In genomic region chr10:97463363-97464132, GRCh38 we compare ENCODE assay signal across 1 cellular context.
A peak's percentile ranks its signal among the peaks of the same experiment; 100 is the strongest.
TF ChIP-seq lines count a peak whose summit lies in the region.

No MANE protein-coding gene starts in this region.

TF ChIP-seq in K562, 482 proteins besides CTCF, POLR2A, EP300 and RAD21:
- TF ChIP-seq ZNF766 (CRISPR knock-in tag; conservative IDR thresholded peaks at IDR 0.05) = peak; percentile 99
- 0 out of 2 replicates have a peak, but pooled peaks have one; percentile 12 for TF ChIP-seq RB1 (IDR thresholded peaks at IDR 0.05; ENCODE audit: low read depth)
- TF ChIP-seq CEBPB (tag; IDR thresholded peaks at IDR 0.05) = peak; percentile 91
- TF ChIP-seq RBM14 (IDR thresholded peaks at IDR 0.05; ENCODE audit: borderline replicate concordance, insufficient read depth, low read depth, low read length) = no peak
- TF ChIP-seq CEBPG (CRISPR knock-in tag; IDR thresholded peaks at IDR 0.05) = peak; percentile 68; the same call in 1 of the 2 replicates
- TF ChIP-seq CEBPG (tag; conservative IDR thresholded peaks at IDR 0.05 in 1 of 2, IDR thresholded peaks at IDR 0.05 in 1 of 2) = peak; percentile 32 to 81; a peak in 3 of 4 replicates
- TF ChIP-seq SMC3 (conservative IDR thresholded peaks at IDR 0.05; ENCODE audit: insufficient read depth, low read depth, low read length) = peak; percentile 54; the same call in 1 of the 2 replicates
- TF ChIP-seq DEAF1 (CRISPR knock-in tag; IDR thresholded peaks at IDR 0.05) = peak; percentile 31; the same call in 1 of the 2 replicates
- TF ChIP-seq ASH1L (IDR thresholded peaks at IDR 0.05; ENCODE audit: borderline replicate concordance, low read depth, partially characterized antibody) = no peak
- TF ChIP-seq CTCFL (IDR thresholded peaks at IDR 0.05; ENCODE audit: borderline replicate concordance, insufficient read depth, low read depth, low read length, poor library complexity, severe bottlenecking) = peak; percentile 23
- no peak for TF ChIP-seq E2F5 (CRISPR knock-in tag; IDR thresholded peaks at IDR 0.05)
- TF ChIP-seq ZBTB8A (IDR thresholded peaks at IDR 0.05; ENCODE audit: partially characterized antibody) = no peak
- TF ChIP-seq RNF2 (IDR thresholded peaks at IDR 0.05) = no peak
- TF ChIP-seq NR2C2 (CRISPR knock-in tag; IDR thresholded peaks at IDR 0.05) = no peak
- TF ChIP-seq NR2C2 (tag; IDR thresholded peaks at IDR 0.05) = peak; percentile 42; the same call in 1 of the 2 replicates
TF ChIP-seq in K562: peak in this region for 8.
